8 cellular contexts compared by ENCODE assay signal in the genomic region with DNA sequence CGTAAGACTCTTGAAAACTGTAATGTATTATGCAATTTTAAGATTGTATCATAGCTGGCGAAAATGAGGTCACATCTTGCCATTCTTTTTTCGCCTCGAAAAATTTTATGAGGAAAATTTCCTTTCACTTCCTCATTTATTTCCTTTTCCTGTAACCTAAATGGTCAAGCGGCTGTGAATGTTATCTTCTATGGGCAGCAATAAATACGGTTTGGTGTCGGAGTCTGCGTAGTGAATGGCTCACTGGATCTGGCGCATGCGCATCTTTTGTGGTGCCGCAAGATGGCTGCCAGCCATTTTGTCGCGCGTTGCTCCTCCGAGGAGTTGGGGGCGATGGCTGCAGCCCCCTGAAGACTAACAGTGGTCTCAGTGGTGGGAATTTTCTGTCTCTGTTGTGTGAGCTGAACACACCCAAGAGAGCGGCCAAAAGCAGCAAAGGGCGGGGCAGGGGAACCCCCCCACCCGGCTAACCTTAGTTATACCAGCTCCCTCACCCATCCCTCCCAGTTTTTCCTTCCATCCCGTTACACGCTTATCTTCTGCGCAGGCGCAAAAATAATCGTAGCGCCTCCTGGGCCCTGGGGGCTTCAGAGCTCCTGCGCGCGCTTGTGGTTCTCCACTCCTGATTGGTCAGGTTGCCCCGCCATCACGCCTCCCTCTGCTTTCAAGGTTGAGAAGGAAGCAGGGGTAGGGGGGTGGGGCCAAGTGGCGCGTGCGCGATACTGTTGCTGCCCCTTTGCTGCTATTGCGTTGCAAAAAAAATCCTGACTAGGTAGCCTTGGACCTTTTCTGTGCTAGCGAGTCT. TPM values are rescaled to one million over a fixed set of nuclear protein-coding genes. Genes with fewer than 3 reads are reported as not detected.
A peak's percentile ranks its signal among the peaks of the same experiment; 100 is the strongest.
DNase-seq lines count a peak whose midpoint lies in the region; ATAC-seq and TF ChIP-seq lines count a peak whose summit lies in the region.

RPRD2 (plus strand) TSS at position 722 of the 805 bp plus-strand sequence. CDS start 568 bp downstream, outside the sequence.

- TF ChIP-seq CTCF in DND-41 (IDR thresholded peaks at IDR 0.05; ENCODE audit: borderline replicate concordance, extremely low read depth, low read length, poor library complexity, severe bottlenecking) (no peak), esophagus squamous epithelium (IDR thresholded peaks at IDR 0.05) (peak in 2 of 6 experiments; percentile 4 to 6)

- H3K27me3 ChIP-seq in DND-41 (ENCODE audit: insufficient read depth, low read length, poor library complexity) (no peaks in the 10 kb centered on the region), Karpas-422 (ENCODE audit: low read length) (no peaks in the 10 kb centered on the region), esophagus squamous epithelium (no peaks in the 10 kb centered on the region)

- H3K4me1 ChIP-seq in DND-41 (ENCODE audit: insufficient read depth, low read length) (peaks cover 34% of the 10 kb centered on the region), Karpas-422 (ENCODE audit: low read length) (peaks cover 22% of the 10 kb centered on the region), esophagus squamous epithelium (peaks cover 3 to 36% (median 7%) of the 10 kb centered on the region in 3 donors)

- intact Hi-C loops in esophagus squamous epithelium (cut with DNase I), result no loop called here

- no peaks in the 10 kb centered on the region for H3K9me2 ChIP-seq in Karpas-422 (replicated peaks; ENCODE audit: insufficient read depth, low read length)

- DNase-seq in DND-41 (peak; percentile 100), Karpas-422 (peak; percentile 100), RKO (ENCODE audit: low spot score) (peak; percentile 99), activated T-helper 1 cell treated with Interleukin-2 at 50 U/mL for 16 hours (ENCODE audit: low read depth) (peak; percentile 98), esophagus squamous epithelium (lab: John Stamatoyannopoulos, UW) (peak; percentile 98), myocyte (ENCODE audit: low read depth) (peak; percentile 100)
- peak; percentile 97 to 100 for DNase-seq in stimulated activated CD8-positive, alpha-beta memory T cell treated with anti-CD3 and anti-CD28 coated beads, Interleukin-7, amount 100 ng/mL, for 48 hours (ENCODE audit: extremely low read depth in 1 of 2, low read depth in 1 of 2)

- WGBS in esophagus squamous epithelium, 2 donors, result 1% methylated on average over 29 to 36 of the region's 36 CpGs

- peak within 1 kb of the TSS; percentile 96 for H3K27ac ChIP-seq in DND-41 (ENCODE audit: low read length)
- H3K27ac ChIP-seq in Karpas-422 (ENCODE audit: low read length), result peak within 1 kb of the TSS; percentile 97
- peak within 1 kb of the TSS; percentile 94 to 98 (median 97) for H3K27ac ChIP-seq in esophagus squamous epithelium

- H3K4me3 ChIP-seq in DND-41 (ENCODE audit: low read depth in 1 of 2, low read length in 2 of 2) (peak within 1 kb of the TSS; percentile 53 to 65), Karpas-422 (ENCODE audit: low read length) (peak within 1 kb of the TSS; percentile 91), esophagus squamous epithelium (peak within 1 kb of the TSS; percentile 59 to 85 (median 76))

- H3K36me3 ChIP-seq in DND-41 (ENCODE audit: insufficient read depth, low read length) (no peaks in the 10 kb centered on the region; the same call in 1 of the 2 replicates), Karpas-422 (ENCODE audit: insufficient read depth, low read length) (no peaks in the 10 kb centered on the region; the same call in 1 of the 2 replicates), esophagus squamous epithelium (no peaks in the 10 kb centered on the region)

- peak within 1 kb of the TSS; percentile 70 for H3K4me2 ChIP-seq in DND-41 (ENCODE audit: insufficient read depth, low read length)
- H3K4me2 ChIP-seq in Karpas-422 (ENCODE audit: low read depth, low read length, poor library complexity, severe bottlenecking), result peak within 1 kb of the TSS; percentile 92

- H4K20me1 ChIP-seq in DND-41 (ENCODE audit: insufficient read depth, low read length) (no peaks in the 10 kb centered on the region; the same call in 1 of the 2 replicates), Karpas-422 (ENCODE audit: insufficient read depth, low read depth, low read length) (no peaks in the 10 kb centered on the region)

- H3K9me3 ChIP-seq in DND-41 (ENCODE audit: insufficient read depth, low read length, severe bottlenecking) (no peaks in the 10 kb centered on the region), Karpas-422 (ENCODE audit: low read length) (no peaks in the 10 kb centered on the region), esophagus squamous epithelium (no peaks in the 10 kb centered on the region)

- H3K9ac ChIP-seq in DND-41 (ENCODE audit: low read depth, low read length) (peak within 1 kb of the TSS; percentile 87), Karpas-422 (ENCODE audit: low read length) (peak within 1 kb of the TSS; percentile 90)

- H3K79me2 ChIP-seq in DND-41 (ENCODE audit: insufficient read depth, low read length), result peaks cover 49% of the 10 kb centered on the region
- peaks cover 46% of the 10 kb centered on the region for H3K79me2 ChIP-seq in Karpas-422 (ENCODE audit: low read length)

- H2AFZ ChIP-seq in DND-41 (ENCODE audit: low read depth, low read length) (peak within 1 kb of the TSS; percentile 82), Karpas-422 (ENCODE audit: low read length) (no peak within 1 kb of the TSS; the same call in 1 of the 2 replicates)

- peak in 3 of 4 donors; percentile 28 to 74 (median 44) for TF ChIP-seq POLR2A in esophagus squamous epithelium (IDR thresholded peaks at IDR 0.05)

- peak; percentile 90 for ATAC-seq in DND-41 (ENCODE audit: insufficient read depth, low read depth)
- peak; percentile 78 for ATAC-seq in GM21825 (IDR thresholded peaks at IDR 0.05; ENCODE audit: unreplicated experiment)

RNA-seq across cellular contexts. Expression of gene RPRD2, which starts in this region (rescaled TPM):
- 17.9 and 29.9 TPM in 2 replicates for total RNA-seq in Karpas-422 (2014; rRNA removed; shearing (Covaris generic); ENCODE audit: low replicate concordance)
- total RNA-seq in esophagus squamous epithelium, result 10 to 100 TPM; 14.7 to 17.9 (median 15.2) TPM
- 12.8 and 13.5 TPM in 2 replicates for total RNA-seq in myocyte
- 11.9 TPM for polyA plus RNA-seq in myocyte (2012)

Comparison
In these comparisons a context has a peak if more than half of its experiments do, and no peak if none do; other contexts are left out.
1. Peak in every context shown above with its lines: DNase-seq, ATAC-seq, H3K4me3 ChIP-seq and H3K27ac ChIP-seq.